ENCODE assay signal across 10 cellular contexts in the genomic region with DNA sequence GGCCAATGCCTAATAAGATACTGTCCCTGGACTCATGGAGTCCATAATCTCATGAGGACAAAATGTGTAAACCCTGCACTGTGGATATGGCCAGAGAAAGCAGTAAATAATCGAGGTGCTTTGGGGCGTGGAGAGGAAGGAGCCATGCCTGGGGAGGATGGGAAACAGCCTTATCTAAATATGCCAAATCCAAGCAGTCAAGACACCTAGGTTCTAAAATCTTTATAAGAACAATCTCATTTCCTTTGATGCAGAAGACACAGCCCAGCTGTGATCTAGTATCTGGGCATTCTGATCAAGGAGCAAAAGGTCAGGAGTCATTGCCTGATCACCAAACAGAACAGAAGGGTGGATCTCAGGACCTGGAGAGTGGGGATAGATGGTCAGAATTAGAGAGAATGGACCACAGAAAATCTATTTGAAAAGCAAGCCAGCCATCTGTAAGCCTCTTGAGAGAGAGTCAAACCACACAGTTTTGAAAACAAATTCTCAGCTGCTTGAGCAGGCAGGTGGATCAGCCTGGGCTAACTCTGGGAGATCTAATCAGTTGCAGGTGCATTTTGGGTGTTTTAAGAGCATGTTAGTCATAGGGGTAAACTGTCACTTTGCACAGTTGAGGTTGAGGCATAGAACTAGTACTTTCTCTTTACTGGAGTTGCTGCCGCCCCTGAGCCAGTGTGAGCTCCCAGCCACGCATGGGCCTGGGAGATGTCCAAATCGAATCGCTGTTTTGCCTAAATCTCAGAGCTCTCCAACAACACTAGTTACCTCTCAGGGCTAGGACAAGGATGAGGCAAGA.
DNase-seq lines count a peak whose midpoint lies in the region; ATAC-seq, FAIRE-seq and TF ChIP-seq lines count a peak whose summit lies in the region.
"Had no signal": no experiment of that assay in that cellular context is flagged by ENCODE, and none has a peak within 500 bp of the region (broad histone marks: within the 10 kb centered on the region; RNA-seq: fewer than 3 reads in every experiment).

No MANE protein-coding gene starts in this region.

- in situ Hi-C loops in brain microvascular endothelial cell (cut with HindIII; ENCODE audit: low pct_ligation_motif_present, low sequenced_read_pairs), result no loop called here

- peak overlapping the region; percentile 8 to 54 (median 25) for H3K4me3 Mint-ChIP-seq in CD4-positive, CD25-positive, alpha-beta regulatory T cell

- peak overlapping the region; percentile 73 for H3K27ac ChIP-seq in CD4-positive, CD25-positive, alpha-beta regulatory T cell (ENCODE audit: insufficient read depth, low read length, poor library complexity, severe bottlenecking)
- no peak overlapping the region for H3K27ac ChIP-seq in brain microvascular endothelial cell
- H3K27ac ChIP-seq: VCaP had no signal

- H3K27ac Mint-ChIP-seq in CD4-positive, CD25-positive, alpha-beta regulatory T cell, result peak overlapping the region; percentile 80 to 97 (median 92)

- no peak for FAIRE-seq in urothelium cell line (lab: Jason Lieb, UNC)
- FAIRE-seq: endothelial cell of umbilical vein had no signal

- H3K4me1 Mint-ChIP-seq in CD4-positive, CD25-positive, alpha-beta regulatory T cell, result peaks cover 17 to 21% (median 21%) of the 10 kb centered on the region in 4 donors

- DNase-seq in CD4-positive, CD25-positive, alpha-beta regulatory T cell, result peak; percentile 25 to 88 (median 59)
- DNase-seq in T-helper 22 cell (ENCODE audit: low read depth), result peak; percentile 26
- DNase-seq in brain microvascular endothelial cell, result no peak
- DNase-seq in EL, result no peak
- DNase-seq in urothelium cell line (ENCODE audit: low spot score), result no peak
- no peak for DNase-seq in glomerular visceral epithelial cell (ENCODE audit: extremely low spot score)

- peaks cover 19% of the 10 kb centered on the region for H3K4me1 ChIP-seq in CD4-positive, CD25-positive, alpha-beta regulatory T cell (ENCODE audit: control insufficient read depth, insufficient read depth, low read length, poor library complexity, severe bottlenecking)

- H3K9me3 ChIP-seq in CD4-positive, CD25-positive, alpha-beta regulatory T cell (ENCODE audit: control insufficient read depth in 2 of 2, low read length in 2 of 2), result no peaks in the 10 kb centered on the region

- no peaks in the 10 kb centered on the region for H3K27me3 Mint-ChIP-seq in CD4-positive, CD25-positive, alpha-beta regulatory T cell

- H3K4me3 ChIP-seq in CD4-positive, CD25-positive, alpha-beta regulatory T cell (ENCODE audit: low read depth, low read length), result peak overlapping the region; percentile 56
- H3K4me3 ChIP-seq in brain microvascular endothelial cell (ENCODE audit: low read depth, low read length), result no peak overlapping the region

- ATAC-seq in CD4-positive, CD25-positive, alpha-beta regulatory T cell (ENCODE audit: low read depth in 2 of 2), result peak; percentile 94 to 95
- ATAC-seq in GM18909 (IDR thresholded peaks at IDR 0.05; ENCODE audit: poor library complexity, unreplicated experiment), result peak; percentile 82
- ATAC-seq in HG02981 (IDR thresholded peaks at IDR 0.05; ENCODE audit: unreplicated experiment), result peak; percentile 71

- peaks cover 0 to 1% (median 0%) of the 10 kb centered on the region in 7 donors for H3K9me3 Mint-ChIP-seq in CD4-positive, CD25-positive, alpha-beta regulatory T cell

- H3K27me3 ChIP-seq in CD4-positive, CD25-positive, alpha-beta regulatory T cell (ENCODE audit: control insufficient read depth, insufficient read depth, low read length), result no peaks in the 10 kb centered on the region
- no peaks in the 10 kb centered on the region for H3K27me3 ChIP-seq in brain microvascular endothelial cell (replicated peaks)

- TF ChIP-seq CTCF in brain microvascular endothelial cell (IDR thresholded peaks at IDR 0.05; ENCODE audit: low read depth, low read length, missing control alignments), result no peak

- H3K36me3 ChIP-seq in CD4-positive, CD25-positive, alpha-beta regulatory T cell (ENCODE audit: control insufficient read depth, insufficient read depth, low read length), result no peaks in the 10 kb centered on the region
- no peaks in the 10 kb centered on the region for H3K36me3 ChIP-seq in brain microvascular endothelial cell (replicated peaks)

- H3K36me3 Mint-ChIP-seq in CD4-positive, CD25-positive, alpha-beta regulatory T cell, result no peaks in the 10 kb centered on the region

Comparison
In these comparisons a context has a peak if more than half of its experiments do, and no peak if none do; other contexts are left out.
1. DNase-seq: peak in CD4-positive, CD25-positive, alpha-beta regulatory T cell (3 of 3) and T-helper 22 cell (single experiment); none in brain microvascular endothelial cell (single experiment), EL (single experiment), urothelium cell line (single experiment) and glomerular visceral epithelial cell (single experiment).
2. Peak in every context shown above with its lines, with median percentiles within 50 percentile points of each other: ATAC-seq.